In the genomic region with DNA sequence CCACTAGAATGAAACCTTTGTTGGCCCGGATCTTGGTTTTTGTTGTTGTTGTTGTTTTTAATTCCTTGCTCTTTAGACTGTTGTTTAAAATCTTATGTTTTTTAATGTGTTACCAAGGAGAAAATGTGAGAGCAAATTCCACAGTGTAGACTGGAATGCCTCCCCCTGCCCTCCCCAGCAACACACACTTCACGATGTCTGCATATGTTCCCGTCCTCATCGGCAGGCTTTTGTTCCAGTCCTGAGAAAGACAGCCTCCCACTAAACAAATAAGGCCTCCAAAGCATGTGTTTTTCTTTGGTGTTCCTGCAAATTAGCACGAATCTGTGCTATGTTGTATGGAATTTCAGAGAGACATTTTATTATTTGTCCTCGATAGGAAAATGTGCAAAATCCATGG, we compare ENCODE assay signal across 1 cellular context.
TF ChIP-seq lines count a peak whose summit lies in the region.

No MANE protein-coding gene starts in this region.

TF ChIP-seq in H1, 55 proteins besides CTCF, POLR2A, EP300 and RAD21:
- TF ChIP-seq TEAD4 (IDR thresholded peaks at IDR 0.05; ENCODE audit: low read depth, low read length) (peak; percentile 35; the same call in 1 of the 2 replicates), KDM5A (IDR thresholded peaks at IDR 0.05; ENCODE audit: low read length) (no peak)
